In genomic region chr22:50157976-50158375, GRCh38 we compare ENCODE assay signal across 14 cellular contexts. TPM values are rescaled to one million over a fixed set of nuclear protein-coding genes. Genes with fewer than 3 reads are reported as not detected.
DNase-seq lines count a peak whose midpoint lies in the region; ATAC-seq and TF ChIP-seq lines count a peak whose summit lies in the region.
"Had no signal": no experiment of that assay in that cellular context is flagged by ENCODE, and none has a peak within 500 bp of the region (broad histone marks: within the 10 kb centered on the region; RNA-seq: fewer than 3 reads in every experiment).

No MANE protein-coding gene starts in this region.

- peaks cover 4% of the 10 kb centered on the region for H3K4me1 Mint-ChIP-seq in endodermal cell
- H3K4me1 Mint-ChIP-seq: mesothelial cell of epicardium had no signal

- H3K27me3 Mint-ChIP-seq in endodermal cell (ENCODE audit: insufficient read depth): peaks cover 3% of the 10 kb centered on the region

- H3K36me3 ChIP-seq in endodermal cell (ENCODE audit: control insufficient read depth, insufficient read depth, low read length): no peaks in the 10 kb centered on the region

- H3K4me3 ChIP-seq in LNCaP clone FGC (ENCODE audit: low read depth, low read length) (no peak overlapping the region), endodermal cell (ENCODE audit: low read length) (no peak overlapping the region)
- H3K4me3 ChIP-seq: sigmoid colon, SK-N-MC had no signal

- TF ChIP-seq CTCF in C4-2B (conservative IDR thresholded peaks at IDR 0.05): no peak
- no peak for TF ChIP-seq CTCF in LNCaP clone FGC (IDR thresholded peaks at IDR 0.05; ENCODE audit: control insufficient read depth, extremely low read depth, insufficient read depth)
- TF ChIP-seq CTCF in endodermal cell (conservative IDR thresholded peaks at IDR 0.05): no peak

- WGBS in endodermal cell (ENCODE audit: insufficient coverage in 1 of 2, insufficient read length in 1 of 2), 2 experiments: 85 to 91% methylated on average over 13 to 16 of the region's 16 CpGs

- no peaks in the 10 kb centered on the region for H3K4me1 ChIP-seq in endodermal cell (ENCODE audit: control insufficient read depth, insufficient read depth, low read length)
- H3K4me1 ChIP-seq: Caco-2, sigmoid colon had no signal

- no peak overlapping the region for H3K4me3 Mint-ChIP-seq in endodermal cell
- H3K4me3 Mint-ChIP-seq: activated T-cell treated with anti-CD3 and anti-CD28 coated beads, Interleukin-2, amount 50 U/mL, for 24 hours; mesothelial cell of epicardium had no signal

- no peaks in the 10 kb centered on the region for H3K9me3 ChIP-seq in endodermal cell (ENCODE audit: control insufficient read depth, low read length)
- H3K9me3 ChIP-seq: Caco-2, sigmoid colon had no signal

- DNase-seq in LNCaP clone FGC (ENCODE audit: low read depth) (peak; percentile 22), endodermal cell (peak; percentile 43), mucosa of gallbladder (ENCODE audit: low spot score) (peak; percentile 47), A172 (ENCODE audit: low spot score) (no peak), MV-4-11 (lab: John Stamatoyannopoulos, UW) (no peak), SKM-1 (lab: John Stamatoyannopoulos, UW; ENCODE audit: unreplicated experiment) (no peak)
- DNase-seq: activated T-cell treated with anti-CD3 and anti-CD28 coated beads, Interleukin-2, amount 50 U/mL, for 24 hours; Caco-2; IMR-90; sigmoid colon had no signal

- H3K27me3 ChIP-seq in endodermal cell (ENCODE audit: control insufficient read depth, insufficient read depth, low read length, poor library complexity, severe bottlenecking): peaks cover 7% of the 10 kb centered on the region
- H3K27me3 ChIP-seq: sigmoid colon had no signal

- no peaks in the 10 kb centered on the region for H3K36me3 Mint-ChIP-seq in endodermal cell (ENCODE audit: low read depth)
- H3K36me3 Mint-ChIP-seq: mesothelial cell of epicardium had no signal

- H3K27ac Mint-ChIP-seq in endodermal cell: no peak overlapping the region
- H3K27ac Mint-ChIP-seq: activated T-cell treated with anti-CD3 and anti-CD28 coated beads, Interleukin-2, amount 50 U/mL, for 24 hours; mesothelial cell of epicardium had no signal

- ATAC-seq in GM18511 (IDR thresholded peaks at IDR 0.05; ENCODE audit: unreplicated experiment): no peak

- H3K9ac ChIP-seq in endodermal cell (ENCODE audit: extremely low read depth, low read length, poor library complexity, severe bottlenecking): no peak overlapping the region

- no peaks in the 10 kb centered on the region for H3K9me3 Mint-ChIP-seq in endodermal cell
- H3K9me3 Mint-ChIP-seq: activated T-cell treated with anti-CD3 and anti-CD28 coated beads, Interleukin-2, amount 50 U/mL, for 24 hours; mesothelial cell of epicardium had no signal

- H3K27ac ChIP-seq in C4-2B (0 out of 2 replicates have a peak overlapping the region, but pooled peaks have one; percentile 6), endodermal cell (ENCODE audit: low read depth, low read length) (no peak overlapping the region)
- H3K27ac ChIP-seq: sigmoid colon, SK-N-MC had no signal

RNA-seq across cellular contexts. Expression of gene PANX2, which starts 12.6 kb away (rescaled TPM):
- total RNA-seq in endodermal cell (10 to 100 TPM in 1 of 2 donors, 1 to 10 TPM in 1; 8.8 to 11.2 TPM), mucosa of gallbladder (0.95 TPM)
- polyA plus RNA-seq in endodermal cell (2013, experiment 1 of 2): 1.6 TPM
- polyA plus RNA-seq in endodermal cell (2013, experiment 2 of 2): 1.4 TPM
- 1.4 and 1.5 TPM in 2 replicates for total RNA-seq in A172 (2014; rRNA removed; shearing (Covaris generic))

RNA-seq across cellular contexts. Expression of gene TRABD, which starts 27.7 kb away (rescaled TPM):
- 10 to 100 TPM; 49.6 to 56.4 TPM for total RNA-seq in endodermal cell
- polyA plus RNA-seq in endodermal cell (2013, experiment 1 of 2): 34.2 TPM
- polyA plus RNA-seq in endodermal cell (2013, experiment 2 of 2): 30.6 TPM
- 55.1 TPM for total RNA-seq in mucosa of gallbladder
- 18.9 and 19.2 TPM in 2 replicates for total RNA-seq in A172 (2014; rRNA removed; shearing (Covaris generic))

RNA-seq across cellular contexts. Expression of gene SELENOO, which starts 42.8 kb away (rescaled TPM):
- 10 to 100 TPM; 22.2 to 22.9 TPM for total RNA-seq in endodermal cell
- 17.4 TPM for polyA plus RNA-seq in endodermal cell (2013, experiment 1 of 2)
- 17.2 TPM for polyA plus RNA-seq in endodermal cell (2013, experiment 2 of 2)
- total RNA-seq in mucosa of gallbladder: 37.0 TPM
- 8.0 and 9.5 TPM in 2 replicates for total RNA-seq in A172 (2014; rRNA removed; shearing (Covaris generic))

Comparison
In these comparisons a context has a peak if more than half of its experiments do, and no peak if none do; other contexts are left out.
1. DNase-seq: peak in LNCaP clone FGC (single experiment), endodermal cell (single experiment) and mucosa of gallbladder (single experiment); none in A172 (single experiment), MV-4-11 (single experiment) and SKM-1 (single experiment).